ENCODE assay signal across 9 cellular contexts in genomic region chr9:114677418-114677817, GRCh38. TPM values are rescaled to one million over a fixed set of nuclear protein-coding genes. Genes with fewer than 3 reads are reported as not detected.
DNase-seq lines count a peak whose midpoint lies in the region; ATAC-seq and TF ChIP-seq lines count a peak whose summit lies in the region.
"Had no signal": no experiment of that assay in that cellular context is flagged by ENCODE, and none has a peak within 500 bp of the region (broad histone marks: within the 10 kb centered on the region; RNA-seq: fewer than 3 reads in every experiment).

No MANE protein-coding gene starts in this region.

- no peak overlapping the region for H3K27ac ChIP-seq in heart right ventricle

- ATAC-seq in HG03565 (IDR thresholded peaks at IDR 0.05; ENCODE audit: unreplicated experiment) (no peak), GM21737 (IDR thresholded peaks at IDR 0.05; ENCODE audit: unreplicated experiment) (no peak), heart right ventricle (no peak)

- peaks cover 0 to 44% (median 24%) of the 10 kb centered on the region in 7 donors for H3K27me3 ChIP-seq in heart right ventricle

- whole genome bisulfite sequencing in heart right ventricle, 2 donors = 35 to 37% methylated on average over 3 of the region's 3 CpGs

- H3K4me1 ChIP-seq in heart right ventricle = peaks cover 0 to 7% (median 0%) of the 10 kb centered on the region in 9 donors

- intact Hi-C loops in heart right ventricle (cut with DNase I) = loop anchor here in 3 of 10 donors (5.0 to 10.0 kb wide), 4 partner anchors 227 to 847 kb away; no protein-coding TSS in a partner anchor

- H3K4me3 ChIP-seq in heart right ventricle = no peak overlapping the region

- no peaks in the 10 kb centered on the region for H3K36me3 ChIP-seq in heart right ventricle

- DNase-seq in stimulated activated CD4-positive, alpha-beta T cell treated with anti-CD3 and anti-CD28 coated beads, Interleukin-15, amount 100 ng/mL, for 24 hours = peak; percentile 34
- no peak for DNase-seq in stimulated activated CD4-positive, alpha-beta T cell treated with anti-CD3 and anti-CD28 coated beads, Interleukin-2, amount 100 ng/mL, for 24 hours
- DNase-seq in OCI-M1 (lab: John Stamatoyannopoulos, UW) = peak; percentile 86
- DNase-seq in fibroblast of peridontal ligament (ENCODE audit: extremely low read depth) = peak; percentile 100
- DNase-seq in iPS-NIHi7 (ENCODE audit: extremely low spot score) = no peak
- no peak for DNase-seq in heart right ventricle
- DNase-seq: activated naive CD8-positive, alpha-beta T cell treated with anti-CD3 and anti-CD28 coated beads, Interleukin-2, amount 10 ng/mL, durations not matched to agents 7 days and 5 days had no signal

- no peak for TF ChIP-seq CTCF in heart right ventricle (IDR thresholded peaks at IDR 0.05)

- no peaks in the 10 kb centered on the region for H3K9me3 ChIP-seq in heart right ventricle

RNA-seq across cellular contexts. Expression of gene TEX48, which starts 4.6 kb away (rescaled TPM):
- total RNA-seq in heart right ventricle = not detected
- polyA plus RNA-seq in heart right ventricle = not detected
- total RNA-seq: activated naive CD8-positive, alpha-beta T cell treated with anti-CD3 and anti-CD28 coated beads, Interleukin-2, amount 10 ng/mL, durations not matched to agents 7 days and 5 days had no signal

RNA-seq across cellular contexts. Expression of gene TEX53, which starts 19.8 kb away (rescaled TPM):
- not detected for total RNA-seq in heart right ventricle
- polyA plus RNA-seq in heart right ventricle = not detected
- total RNA-seq: activated naive CD8-positive, alpha-beta T cell treated with anti-CD3 and anti-CD28 coated beads, Interleukin-2, amount 10 ng/mL, durations not matched to agents 7 days and 5 days had no signal

Comparison
In these comparisons a context has a peak if more than half of its experiments do, and no peak if none do; other contexts are left out.
1. DNase-seq: peak in stimulated activated CD4-positive, alpha-beta T cell treated with anti-CD3 and anti-CD28 coated beads, Interleukin-15, amount 100 ng/mL, for 24 hours (single experiment), OCI-M1 (single experiment) and fibroblast of peridontal ligament (single experiment); none in stimulated activated CD4-positive, alpha-beta T cell treated with anti-CD3 and anti-CD28 coated beads, Interleukin-2, amount 100 ng/mL, for 24 hours (0 of 2), iPS-NIHi7 (single experiment) and heart right ventricle (0 of 2).